In genomic region chr6:141482773-141483172, GRCh38 we compare ENCODE assay signal across 8 cellular contexts.
DNase-seq lines count a peak whose midpoint lies in the region; ATAC-seq, FAIRE-seq and TF ChIP-seq lines count a peak whose summit lies in the region.

No MANE protein-coding gene starts in this region.

- DNase-seq in HepG2 (ENCODE audit: low spot score) (no peak), left ventricle myocardium superior (no peak), amniotic stem cell (lab: John Stamatoyannopoulos, UW) (no peak), GM12891 (ENCODE audit: insufficient read length, low spot score) (no peak), hepatocyte (ENCODE audit: low spot score) (no peak), GM19240 (ENCODE audit: insufficient read length, low spot score) (no peak)

- H2AFZ ChIP-seq in HepG2 (ENCODE audit: low read length) = no peak overlapping the region
- no peak overlapping the region for H2AFZ ChIP-seq in hepatocyte

- H3K27me3 ChIP-seq in liver (ENCODE audit: control insufficient read depth in 4 of 4, insufficient read depth in 4 of 4, low read length in 3 of 4) (no peaks in the 10 kb centered on the region), HepG2 (ENCODE audit: control insufficient read depth in 1 of 2, insufficient read depth in 2 of 2, low read length in 2 of 2) (no peaks in the 10 kb centered on the region; a peak in 1 of 5 replicates), hepatocyte (no peaks in the 10 kb centered on the region)

- H3K9me3 ChIP-seq in liver (ENCODE audit: control insufficient read depth in 4 of 4, low read length in 3 of 4) = no peaks in the 10 kb centered on the region
- no peaks in the 10 kb centered on the region for H3K9me3 ChIP-seq in HepG2 (ENCODE audit: low read length)
- no peaks in the 10 kb centered on the region for H3K9me3 ChIP-seq in hepatocyte (ENCODE audit: low read depth)

- ATAC-seq in HepG2 (no peak), SK-N-SH treated with all-trans-retinoic acid at 6 μM for 48 hours (peak; percentile 74), left ventricle myocardium superior (peak; percentile 33)

- H3K9me2 ChIP-seq in hepatocyte (replicated peaks; ENCODE audit: insufficient read depth) = no peaks in the 10 kb centered on the region

- H3K4me2 ChIP-seq in HepG2 (ENCODE audit: low read depth, low read length) (no peak overlapping the region), hepatocyte (no peak overlapping the region)

- H3K27ac ChIP-seq in liver (ENCODE audit: low read depth in 1 of 2, low read length in 2 of 2) (peak overlapping the region; percentile 44 to 70), HepG2 (ENCODE audit: extremely low read length, insufficient read depth, low read length) (no peak overlapping the region), hepatocyte (no peak overlapping the region)

- POLR2A ChIA-PET in HepG2 (lab: Yijun Ruan, JAX) = no interaction called here

- H3K36me3 ChIP-seq in liver (ENCODE audit: control insufficient read depth in 4 of 4, insufficient read depth in 3 of 4, low read depth in 1 of 4, low read length in 3 of 4) = no peaks in the 10 kb centered on the region
- no peaks in the 10 kb centered on the region for H3K36me3 ChIP-seq in HepG2 (replicated peaks in 1 of 2; ENCODE audit: control insufficient read depth in 1 of 2, insufficient read depth in 2 of 2, low read length in 2 of 2)
- H3K36me3 ChIP-seq in hepatocyte (replicated peaks; ENCODE audit: insufficient read depth, low read depth) = no peaks in the 10 kb centered on the region

- TF ChIP-seq CTCF in liver (IDR thresholded peaks at IDR 0.05; ENCODE audit: low read depth, low read length, missing input control) (no peak), HepG2 (CRISPR knock-in tag; IDR thresholded peaks at IDR 0.05) (no peak), hepatocyte (IDR thresholded peaks at IDR 0.05; ENCODE audit: poor library complexity) (no peak)

- in situ Hi-C loops in HepG2 (cut with HindIII; ENCODE audit: extremely low pct_ligation_motif_present, low pct_unique_long_range_greater_than_20kb) = no loop called here

- TF ChIP-seq POLR2A in HepG2 (IDR thresholded peaks at IDR 0.05; ENCODE audit: insufficient read depth in 1 of 2, low read depth in 2 of 2, low read length in 2 of 2) (no peak), GM12891 (IDR thresholded peaks at IDR 0.05; ENCODE audit: low read depth, low read length) (no peak)

- CTCF ChIA-PET in HepG2 (lab: Yijun Ruan, JAX; ENCODE audit: low intra/inter-chr PET ratio, low total read pairs) = no interaction called here

- WGBS in liver = 43% methylated on average over 5 of the region's 5 CpGs
- WGBS in HepG2 (ENCODE audit: low lambda C conversion rate) = 2% methylated on average over 5 of the region's 5 CpGs
- 84% methylated on average over 5 of the region's 5 CpGs for WGBS in hepatocyte (ENCODE audit: low lambda C conversion rate, missing lambda C conversion rate)

- H4K20me1 ChIP-seq in HepG2 (ENCODE audit: insufficient read depth, low read length) (no peaks in the 10 kb centered on the region), hepatocyte (ENCODE audit: insufficient read depth, poor library complexity, severe bottlenecking) (no peaks in the 10 kb centered on the region)

- no peaks in the 10 kb centered on the region for H3K79me2 ChIP-seq in HepG2 (ENCODE audit: insufficient read depth, low read length)
- H3K79me2 ChIP-seq in hepatocyte = no peaks in the 10 kb centered on the region

- TF ChIP-seq RAD21 in liver (IDR thresholded peaks at IDR 0.05) (no peak), HepG2 (CRISPR knock-in tag; IDR thresholded peaks at IDR 0.05) (no peak)

- intact Hi-C loops in HepG2 (cut with micrococcal nuclease; ENCODE audit: unreplicated experiment) = no loop called here
- intact Hi-C loops in left ventricle myocardium superior (cut with micrococcal nuclease) = no loop called here

- peaks cover 0 to 5% (median 0%) of the 10 kb centered on the region in 4 donors for H3K4me1 ChIP-seq in liver (ENCODE audit: control insufficient read depth in 4 of 4, insufficient read depth in 4 of 4, low read length in 3 of 4)
- H3K4me1 ChIP-seq in HepG2 (ENCODE audit: insufficient read depth, low read length) = no peaks in the 10 kb centered on the region
- no peaks in the 10 kb centered on the region for H3K4me1 ChIP-seq in hepatocyte (ENCODE audit: insufficient read depth)

- no peak overlapping the region for H3K4me3 ChIP-seq in liver (ENCODE audit: low read depth in 1 of 3, low read length in 3 of 3)
- H3K4me3 ChIP-seq in HepG2 (replicated peaks in 1 of 3; ENCODE audit: insufficient read depth in 1 of 3, low read depth in 2 of 3, low read length in 3 of 3) = no peak overlapping the region
- no peak overlapping the region for H3K4me3 ChIP-seq in hepatocyte

- H3K9ac ChIP-seq in liver (ENCODE audit: low read depth in 1 of 2, low read length in 2 of 2) = peak overlapping the region in 1 of 2 donors; percentile 58
- no peak overlapping the region for H3K9ac ChIP-seq in HepG2 (ENCODE audit: insufficient read depth, low read depth, low read length)

- TF ChIP-seq EP300 in HepG2 (IDR thresholded peaks at IDR 0.05; ENCODE audit: low read depth in 2 of 2, low read length in 2 of 2) (no peak), HepG2 (CRISPR knock-in tag; IDR thresholded peaks at IDR 0.05; ENCODE audit: borderline replicate concordance) (no peak)

- FAIRE-seq in HepG2 (lab: Jason Lieb, UNC) (no peak), GM12891 (lab: Jason Lieb, UNC) (no peak)

- BruUV-seq in HepG2 (replicated peaks; lab: Mats Ljungman, UMichigan) = no TSS peak

TF ChIP-seq in HepG2, 621 proteins besides CTCF, POLR2A, EP300 and RAD21 (continues in another document):
- TF ChIP-seq RFX1 (IDR thresholded peaks at IDR 0.05) (no peak), ATF2 (CRISPR knock-in tag; IDR thresholded peaks at IDR 0.05) (no peak), AGO1 (IDR thresholded peaks at IDR 0.05; ENCODE audit: low read depth, low read length, poor library complexity, severe bottlenecking) (no peak), ZKSCAN8 (CRISPR knock-in tag; IDR thresholded peaks at IDR 0.05; ENCODE audit: borderline replicate concordance) (no peak), ZNF260 (CRISPR knock-in tag; IDR thresholded peaks at IDR 0.05; ENCODE audit: borderline replicate concordance, low read depth) (no peak)

TF ChIP-seq in SK-N-SH treated with all-trans-retinoic acid at 6 μM for 48 hours, 23 proteins besides CTCF, POLR2A, EP300 and RAD21 (continues in another document):
- TF ChIP-seq TOX (CRISPR knock-in tag; IDR thresholded peaks at IDR 0.05; ENCODE audit: borderline replicate concordance) (no peak), CREB5 (CRISPR knock-in tag; IDR thresholded peaks at IDR 0.05; ENCODE audit: low read depth) (no peak), ARNTL (CRISPR knock-in tag; IDR thresholded peaks at IDR 0.05; ENCODE audit: borderline replicate concordance, low read depth) (no peak), ZNF70 (CRISPR knock-in tag; IDR thresholded peaks at IDR 0.05) (no peak), SNAI2 (CRISPR knock-in tag; IDR thresholded peaks at IDR 0.05) (no peak), OSR1 (CRISPR knock-in tag; IDR thresholded peaks at IDR 0.05) (no peak), GLIS3 (CRISPR knock-in tag; IDR thresholded peaks at IDR 0.05) (no peak)

TF ChIP-seq in GM12891, 5 proteins besides CTCF, POLR2A, EP300 and RAD21:
- no peak for TF ChIP-seq POU2F2 (IDR thresholded peaks at IDR 0.05; ENCODE audit: low read depth, low read length)

Comparison
In these comparisons a context has a peak if more than half of its experiments do, and no peak if none do; other contexts are left out.
1. H3K27ac ChIP-seq: peak in liver (2 of 2); none in HepG2 (single experiment) and hepatocyte (single experiment).